Comparison of ENCODE assay signal across 11 cellular contexts in the genomic region with DNA sequence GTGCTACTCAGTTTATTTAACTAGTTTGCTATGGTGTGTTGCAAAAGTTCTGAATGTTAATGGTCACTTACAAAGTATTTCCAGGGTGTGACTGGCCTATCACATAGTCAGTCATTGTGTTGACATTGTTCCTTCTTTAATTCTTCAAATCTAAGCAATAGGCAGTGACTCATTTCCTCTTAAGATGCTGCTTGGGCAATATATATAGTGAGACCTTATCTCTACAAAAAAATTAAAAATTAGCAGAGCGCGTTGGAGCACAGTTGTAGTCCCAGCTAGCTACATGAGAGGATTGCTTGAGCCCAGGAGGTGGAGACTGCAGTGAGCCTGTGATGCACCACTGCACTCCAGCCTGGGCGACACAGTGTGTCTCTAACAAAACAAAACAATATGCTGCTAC. TPM values are rescaled to one million over a fixed set of nuclear protein-coding genes. Genes with fewer than 3 reads are reported as not detected.
DNase-seq lines count a peak whose midpoint lies in the region; ATAC-seq and TF ChIP-seq lines count a peak whose summit lies in the region.
"Had no signal": no experiment of that assay in that cellular context is flagged by ENCODE, and none has a peak within 500 bp of the region (broad histone marks: within the 10 kb centered on the region; RNA-seq: fewer than 3 reads in every experiment).

No MANE protein-coding gene starts in this region.

- H3K4me3 ChIP-seq in RWPE2 (ENCODE audit: severe bottlenecking): no peak overlapping the region
- H3K4me3 ChIP-seq in fibroblast of villous mesenchyme (ENCODE audit: low read depth, low read length): no peak overlapping the region
- no peak overlapping the region for H3K4me3 ChIP-seq in upper lobe of right lung

- no peaks in the 10 kb centered on the region for H3K9me3 ChIP-seq in RWPE2 (ENCODE audit: severe bottlenecking)
- no peaks in the 10 kb centered on the region for H3K9me3 ChIP-seq in upper lobe of right lung

- DNase-seq in Right ventricle myocardium superior: no peak
- DNase-seq in Right ventricle myocardium inferior (ENCODE audit: missing footprints): no peak
- DNase-seq in RWPE2 (ENCODE audit: low spot score): no peak
- peak; percentile 94 for DNase-seq in fibroblast of villous mesenchyme (ENCODE audit: low read depth)
- DNase-seq in upper lobe of right lung: no peak
- no peak for DNase-seq in stimulated activated naive CD8-positive, alpha-beta T cell treated with anti-CD3 and anti-CD28 coated beads, Interleukin-15, Interleukin-2, amounts not matched to agents 100 U/mL and 50 U/mL, for 24 hours
- DNase-seq: activated CD8-positive, alpha-beta memory T cell treated with anti-CD3 and anti-CD28 coated beads for 24 hours; islet precursor cell; NCI-H748 treated with DMSO at 0.1 percent for 48 hours had no signal

- ATAC-seq in Right ventricle myocardium superior (ENCODE audit: poor library complexity) (peak; percentile 34), Right ventricle myocardium inferior (no peak), RWPE2 (ENCODE audit: low read depth) (peak; percentile 92), upper lobe of right lung (peak; percentile 86), HG03175 (IDR thresholded peaks at IDR 0.05; ENCODE audit: unreplicated experiment) (no peak), GM18868 (IDR thresholded peaks at IDR 0.05; ENCODE audit: unreplicated experiment) (no peak)
- ATAC-seq in stimulated activated naive CD8-positive, alpha-beta T cell treated with anti-CD3 and anti-CD28 coated beads, Interleukin-15, Interleukin-2, amounts not matched to agents 100 U/mL and 50 U/mL, for 24 hours: no peak

- H3K27ac ChIP-seq in RWPE2 (ENCODE audit: poor library complexity, severe bottlenecking) (peak overlapping the region; percentile 80), upper lobe of right lung (no peak overlapping the region)

- intact Hi-C loops in Right ventricle myocardium superior (cut with DNase I): no loop called here
- intact Hi-C loops in Right ventricle myocardium inferior (cut with DNase I): no loop called here
- intact Hi-C loops in upper lobe of right lung (cut with DNase I): no loop called here

- TF ChIP-seq CTCF in RWPE2 (IDR thresholded peaks at IDR 0.05; ENCODE audit: poor library complexity, severe bottlenecking) (no peak), fibroblast of villous mesenchyme (IDR thresholded peaks at IDR 0.05; ENCODE audit: insufficient read depth, low read depth, low read length) (no peak), upper lobe of right lung (IDR thresholded peaks at IDR 0.05) (no peak)

- H3K36me3 ChIP-seq in RWPE2 (ENCODE audit: low read depth): no peaks in the 10 kb centered on the region
- no peaks in the 10 kb centered on the region for H3K36me3 ChIP-seq in upper lobe of right lung

- H3K27me3 ChIP-seq in RWPE2 (ENCODE audit: insufficient read depth, poor library complexity, severe bottlenecking) (no peaks in the 10 kb centered on the region), upper lobe of right lung (no peaks in the 10 kb centered on the region)

- H3K4me1 ChIP-seq in RWPE2 (ENCODE audit: insufficient read depth, poor library complexity, severe bottlenecking) (peaks cover 24% of the 10 kb centered on the region), upper lobe of right lung (no peaks in the 10 kb centered on the region)

RNA-seq across cellular contexts. Expression of gene CCDC88A, which starts 5.8 kb away (rescaled TPM):
- 19.4 TPM for total RNA-seq in Right ventricle myocardium superior
- total RNA-seq in Right ventricle myocardium inferior: 20.0 TPM
- total RNA-seq in fibroblast of villous mesenchyme: 61.2 and 70.8 TPM in 2 replicates
- 86.1 TPM for total RNA-seq in upper lobe of right lung

Comparison
In these comparisons a context has a peak if more than half of its experiments do, and no peak if none do; other contexts are left out.
1. ATAC-seq: peak in Right ventricle myocardium superior (single experiment), RWPE2 (single experiment) and upper lobe of right lung (single experiment); none in Right ventricle myocardium inferior (single experiment), HG03175 (single experiment), stimulated activated naive CD8-positive, alpha-beta T cell treated with anti-CD3 and anti-CD28 coated beads, Interleukin-15, Interleukin-2, amounts not matched to agents 100 U/mL and 50 U/mL, for 24 hours (single experiment) and GM18868 (single experiment).